In genomic region chr2:207504513-207505171, GRCh38 we compare ENCODE assay signal across 9 cellular contexts. TPM values are rescaled to one million over a fixed set of nuclear protein-coding genes. Genes with fewer than 3 reads are reported as not detected.
A peak's percentile ranks its signal among the peaks of the same experiment; 100 is the strongest.
DNase-seq lines count a peak whose midpoint lies in the region; ATAC-seq and TF ChIP-seq lines count a peak whose summit lies in the region.
"Had no signal": no experiment of that assay in that cellular context is flagged by ENCODE, and none has a peak within 500 bp of the region (broad histone marks: within the 10 kb centered on the region; RNA-seq: fewer than 3 reads in every experiment).

No MANE protein-coding gene starts in this region.

- peaks cover 0 to 6% (median 2%) of the 10 kb centered on the region in 3 donors for H3K27me3 Mint-ChIP-seq in CD14-positive monocyte (ENCODE audit: low read depth in 3 of 3)
- peaks cover 0 to 2% (median 0%) of the 10 kb centered on the region in 5 donors for H3K27me3 Mint-ChIP-seq in naive thymus-derived CD8-positive, alpha-beta T cell

- POLR2A ChIA-PET in naive thymus-derived CD8-positive, alpha-beta T cell (lab: Charles Lee): interaction anchor here (0.7 to 3.6 kb wide), 5 partner anchors 21 to 339 kb away, joined by 3 to 23 read pairs (median 3); partner anchors contain the start of genes CREB1, KLF7 and METTL21A

- intact Hi-C loops in CD14-positive monocyte (cut with micrococcal nuclease): loop anchor here (10.0 kb wide), 1 partner anchor 340 kb away; the partner anchor contains the start of gene KLF7 (in 2 of the 2)

- TF ChIP-seq CTCF in CD14-positive monocyte (IDR thresholded peaks at IDR 0.05): no peak

- DNase-seq in CD14-positive monocyte (ENCODE audit: low spot score): no peak
- peak; percentile 65 to 69 for DNase-seq in NOMO-1 (lab: John Stamatoyannopoulos, UW; ENCODE audit: unreplicated experiment in 2 of 2)
- peak; percentile 70 for DNase-seq in ecto neural progenitor cell (ENCODE audit: low spot score)
- DNase-seq in naive thymus-derived CD8-positive, alpha-beta T cell: no peak
- no peak for DNase-seq in LoVo (ENCODE audit: low spot score)
- no peak for DNase-seq in stimulated activated CD4-positive, alpha-beta T cell treated with anti-CD3 and anti-CD28 coated beads, Interleukin-4, amount 100 ng/mL, for 1 hour
- no peak for DNase-seq in DMS153 (lab: John Stamatoyannopoulos, UW)
- DNase-seq: SIG-M5 had no signal

- peak; percentile 33 to 36 for ATAC-seq in naive thymus-derived CD8-positive, alpha-beta T cell
- no peak for ATAC-seq in GM18858 (IDR thresholded peaks at IDR 0.05; ENCODE audit: unreplicated experiment)

- H3K4me3 Mint-ChIP-seq in CD14-positive monocyte: peak overlapping the region; percentile 29 to 54
- H3K4me3 Mint-ChIP-seq in naive thymus-derived CD8-positive, alpha-beta T cell: peak overlapping the region in 9 of 10 donors; percentile 13 to 79 (median 52)

- H3K9me3 Mint-ChIP-seq in CD14-positive monocyte: peaks cover 0 to 4% (median 0%) of the 10 kb centered on the region in 7 donors
- H3K9me3 Mint-ChIP-seq in naive thymus-derived CD8-positive, alpha-beta T cell: peaks cover 0 to 9% (median 0%) of the 10 kb centered on the region in 9 donors

- H3K27ac Mint-ChIP-seq in CD14-positive monocyte: peak overlapping the region; percentile 75 to 99 (median 93)
- peak overlapping the region in 7 of 10 donors; percentile 7 to 88 (median 78) for H3K27ac Mint-ChIP-seq in naive thymus-derived CD8-positive, alpha-beta T cell

- H3K4me1 Mint-ChIP-seq in CD14-positive monocyte: peaks cover 71% of the 10 kb centered on the region
- H3K4me1 Mint-ChIP-seq in naive thymus-derived CD8-positive, alpha-beta T cell: peaks cover 18 to 76% (median 42%) of the 10 kb centered on the region in 4 donors

- H3K36me3 Mint-ChIP-seq in CD14-positive monocyte: peaks cover 9 to 12% of the 10 kb centered on the region in 2 donors
- peaks cover 0 to 3% (median 0%) of the 10 kb centered on the region in 3 donors for H3K36me3 Mint-ChIP-seq in naive thymus-derived CD8-positive, alpha-beta T cell

RNA-seq across cellular contexts. Expression of gene CREB1, which starts 25.1 kb away (rescaled TPM):
- polyA plus RNA-seq in CD14-positive monocyte: 10 to 100 TPM; 55.2 to 60.5 TPM
- total RNA-seq in naive thymus-derived CD8-positive, alpha-beta T cell: 100 to 1,000 TPM; 135 to 149 TPM
- polyA plus RNA-seq in naive thymus-derived CD8-positive, alpha-beta T cell: 10 to 100 TPM; 58.5 to 71.4 (median 63.3) TPM

Comparison
In these comparisons a context has a peak if more than half of its experiments do, and no peak if none do; other contexts are left out.
1. DNase-seq: peak in NOMO-1 (2 of 2) and ecto neural progenitor cell (single experiment); none in CD14-positive monocyte (single experiment), naive thymus-derived CD8-positive, alpha-beta T cell (0 of 10), LoVo (single experiment), stimulated activated CD4-positive, alpha-beta T cell treated with anti-CD3 and anti-CD28 coated beads, Interleukin-4, amount 100 ng/mL, for 1 hour (single experiment) and DMS153 (single experiment).